ENCODE assay signal across 26 cellular contexts in the genomic region with DNA sequence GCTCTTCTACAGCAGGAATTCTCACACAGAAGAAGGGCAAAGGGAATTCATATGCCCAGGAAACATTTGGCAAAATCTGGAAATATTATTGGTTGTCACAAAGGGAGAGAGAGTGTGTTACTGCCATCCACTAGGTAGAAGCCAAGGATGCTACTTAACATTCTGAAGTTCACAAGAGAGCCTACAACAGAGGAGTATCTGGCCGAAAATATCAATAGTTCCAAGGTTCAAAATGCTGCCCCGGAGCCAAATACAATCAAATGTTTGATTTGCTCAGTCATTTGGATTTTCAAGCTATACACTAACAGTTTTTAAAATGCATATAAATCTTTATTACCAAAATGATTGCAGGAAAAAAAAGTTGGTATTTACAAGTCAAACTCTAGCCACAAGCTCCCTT.
"Had no signal": no experiment of that assay in that cellular context is flagged by ENCODE, and none has a peak within 500 bp of the region (broad histone marks: within the 10 kb centered on the region; RNA-seq: fewer than 3 reads in every experiment).

No MANE protein-coding gene starts in this region.

- H3K9me3 ChIP-seq: colonic mucosa, esophagus squamous epithelium, heart right ventricle, left ventricle myocardium inferior, ovary, psoas muscle, spleen, thoracic aorta, tibial nerve, upper lobe of left lung had no signal

- H3K27me3 ChIP-seq: colonic mucosa, esophagus squamous epithelium, heart right ventricle, ovary, spleen, tibial nerve, upper lobe of left lung had no signal

- DNase-seq: colonic mucosa; dermis blood vessel endothelial cell; effector memory CD4-positive, alpha-beta T cell; erythroblast; esophagus squamous epithelium; foreskin melanocyte; glutamatergic neuron; heart right ventricle; hippocampal formation; left cardiac atrium; left ventricle myocardium inferior; natural killer cell; occipital lobe; ovary; posterior cingulate gyrus; psoas muscle; right cardiac atrium; spleen; stimulated activated CD4-positive, alpha-beta T cell treated with anti-CD3 and anti-CD28 coated beads, Interleukin-4, amount 100 ng/mL, for 4 hours; stimulated activated naive CD4-positive, alpha-beta T cell treated with Interleukin-2 at 50 U/mL for 16 hours; upper lobe of left lung had no signal

- H3K9me3 Mint-ChIP-seq: memory B cell, natural killer cell had no signal

- H3K4me1 ChIP-seq: colonic mucosa, esophagus squamous epithelium, heart right ventricle, left ventricle myocardium inferior, psoas muscle, tibial nerve, upper lobe of left lung had no signal

- H3K4me1 Mint-ChIP-seq: memory B cell had no signal

- H3K4me3 Mint-ChIP-seq: memory B cell, natural killer cell had no signal

- H3K4me3 ChIP-seq: colonic mucosa, esophagus squamous epithelium, heart right ventricle, left ventricle myocardium inferior, lung, ovary, psoas muscle, skin epidermis, spleen, thoracic aorta, tibial nerve, upper lobe of left lung had no signal

- H3K27ac ChIP-seq: colonic mucosa, esophagus squamous epithelium, heart right ventricle, left ventricle myocardium inferior, ovary, psoas muscle, skin epidermis, spleen, thoracic aorta, tibial nerve, upper lobe of left lung had no signal

- ATAC-seq: heart right ventricle, left cardiac atrium, natural killer cell, psoas muscle, right cardiac atrium had no signal

- H3K27ac Mint-ChIP-seq: memory B cell had no signal

- H3K36me3 ChIP-seq: colonic mucosa, ovary had no signal

- H3K27me3 Mint-ChIP-seq: memory B cell had no signal
